Comparison of ENCODE assay signal across 18 cellular contexts in genomic region chr17:63984206-63984605, GRCh38. TPM values are rescaled to one million over a fixed set of nuclear protein-coding genes. Genes with fewer than 3 reads are reported as not detected.
A peak's percentile ranks its signal among the peaks of the same experiment; 100 is the strongest.
DNase-seq lines count a peak whose midpoint lies in the region; ATAC-seq and TF ChIP-seq lines count a peak whose summit lies in the region.
"Had no signal": no experiment of that assay in that cellular context is flagged by ENCODE, and none has a peak within 500 bp of the region (broad histone marks: within the 10 kb centered on the region; RNA-seq: fewer than 3 reads in every experiment).

No MANE protein-coding gene starts in this region.

- no peaks in the 10 kb centered on the region for H3K36me3 ChIP-seq in lung (ENCODE audit: control insufficient read depth in 2 of 2, insufficient read depth in 2 of 2, low read length in 2 of 2)
- H3K36me3 ChIP-seq in urinary bladder (ENCODE audit: insufficient read depth): no peaks in the 10 kb centered on the region

- no peak for ATAC-seq in lung (ENCODE audit: insufficient read depth, low FRiP score)
- ATAC-seq in activated naive CD4-positive, alpha-beta T cell treated with anti-CD3 and anti-CD28 coated beads, Interleukin-2, amount 50 U/mL, for 72 hours: no peak
- ATAC-seq in HG02588 (IDR thresholded peaks at IDR 0.05; ENCODE audit: unreplicated experiment): no peak
- ATAC-seq: Panc1 had no signal

- TF ChIP-seq CTCF in chondrocyte (IDR thresholded peaks at IDR 0.05) (no peak), lung (IDR thresholded peaks at IDR 0.05; ENCODE audit: control extremely low read depth, extremely low read depth) (no peak)

- peak overlapping the region; percentile 19 for H3K27ac Mint-ChIP-seq in chondrocyte (ENCODE audit: unreplicated experiment)
- H3K27ac Mint-ChIP-seq in activated naive CD4-positive, alpha-beta T cell treated with anti-CD3 and anti-CD28 coated beads, Interleukin-2, amount 50 U/mL, for 72 hours: no peak overlapping the region
- H3K27ac Mint-ChIP-seq: progenitor cell of endocrine pancreas had no signal

- no peaks in the 10 kb centered on the region for H3K9me3 ChIP-seq in lung (ENCODE audit: control insufficient read depth in 2 of 2, insufficient read depth in 1 of 2, low read length in 1 of 2)

- peak overlapping the region; percentile 23 to 27 for H3K27ac ChIP-seq in lung (ENCODE audit: low read depth in 1 of 2, low read length in 1 of 2)
- H3K27ac ChIP-seq in urinary bladder (ENCODE audit: low read depth): peak overlapping the region; percentile 4
- H3K27ac ChIP-seq: 22Rv1 had no signal

- H3K36me3 Mint-ChIP-seq in chondrocyte (ENCODE audit: low read depth): peaks cover 4% of the 10 kb centered on the region
- peaks cover 6 to 15% of the 10 kb centered on the region in 2 donors for H3K36me3 Mint-ChIP-seq in activated naive CD4-positive, alpha-beta T cell treated with anti-CD3 and anti-CD28 coated beads, Interleukin-2, amount 50 U/mL, for 72 hours
- H3K36me3 Mint-ChIP-seq: activated CD4-positive, alpha-beta memory T cell treated with anti-CD3 and anti-CD28 coated beads for 36 hours had no signal

- H3K27me3 Mint-ChIP-seq in chondrocyte (ENCODE audit: low read depth): peaks cover 2% of the 10 kb centered on the region
- H3K27me3 Mint-ChIP-seq: activated CD4-positive, alpha-beta memory T cell treated with anti-CD3 and anti-CD28 coated beads for 36 hours had no signal

- H3K4me3 Mint-ChIP-seq in chondrocyte (ENCODE audit: unreplicated experiment): no peak overlapping the region
- H3K4me3 Mint-ChIP-seq: activated CD4-positive, alpha-beta memory T cell treated with anti-CD3 and anti-CD28 coated beads for 36 hours had no signal

- H3K9me3 Mint-ChIP-seq in chondrocyte (ENCODE audit: low read depth): peaks cover 11% of the 10 kb centered on the region
- H3K9me3 Mint-ChIP-seq in activated naive CD4-positive, alpha-beta T cell treated with anti-CD3 and anti-CD28 coated beads, Interleukin-2, amount 50 U/mL, for 72 hours: peaks cover 9 to 12% of the 10 kb centered on the region in 2 donors

- no peaks in the 10 kb centered on the region for H3K27me3 ChIP-seq in lung (ENCODE audit: control insufficient read depth, insufficient read depth)

- peaks cover 35% of the 10 kb centered on the region for H3K4me1 Mint-ChIP-seq in chondrocyte (ENCODE audit: low read depth)

- DNase-seq in DMS 273 (lab: John Stamatoyannopoulos, UW; ENCODE audit: unreplicated experiment) (peak; percentile 58), DMS 273 treated with DMSO at 0.1 percent for 48 hours (lab: John Stamatoyannopoulos, UW) (no peak), chondrocyte (ENCODE audit: low spot score) (no peak), lung (ENCODE audit: low spot score) (no peak), occipital lobe (lab: John Stamatoyannopoulos, UW) (no peak)
- no peak for DNase-seq in activated naive CD4-positive, alpha-beta T cell treated with anti-CD3 and anti-CD28 coated beads, Interleukin-2, amount 50 U/mL, for 72 hours (ENCODE audit: low spot score in 2 of 2)
- DNase-seq: activated CD4-positive, alpha-beta memory T cell treated with anti-CD3 and anti-CD28 coated beads for 36 hours; activated effector memory CD4-positive, alpha-beta T cell treated with anti-CD3 and anti-CD28 coated beads, Interleukin-2, amount 50 U/mL, for 16 hours; NCI-H1694 treated with DMSO at 0.1 percent for 48 hours; NCI-H524; stimulated activated CD4-positive, alpha-beta T cell treated with anti-CD3 and anti-CD28 coated beads, Interleukin-4, amount 100 ng/mL, for 1 hour; stimulated activated naive CD4-positive, alpha-beta T cell; T-helper 9 cell had no signal

- no peak overlapping the region for H3K4me3 ChIP-seq in lung
- H3K4me3 ChIP-seq in urinary bladder (ENCODE audit: low read depth, low read length): no peak overlapping the region

- H3K4me1 ChIP-seq in lung (ENCODE audit: control insufficient read depth in 2 of 2, insufficient read depth in 2 of 2, low read length in 2 of 2): peaks cover 0 to 27% of the 10 kb centered on the region in 2 donors
- no peaks in the 10 kb centered on the region for H3K4me1 ChIP-seq in urinary bladder (ENCODE audit: insufficient read depth)

- WGBS in lung, 2 donors: 41 to 64% methylated on average over 5 of the region's 5 CpGs
- WGBS in urinary bladder: 68% methylated on average over 5 of the region's 5 CpGs

RNA-seq across cellular contexts. Expression of gene SCN4A, which starts 11.5 kb away (rescaled TPM):
- total RNA-seq in chondrocyte: not detected in 3 replicates
- total RNA-seq in lung: under 1 TPM; 0.31 to 0.49 TPM
- polyA plus RNA-seq in lung: under 1 TPM; 0.11 to 0.12 TPM
- 1.6 TPM for total RNA-seq in urinary bladder
- 0.65 TPM for polyA plus RNA-seq in urinary bladder
- under 1 TPM in 1 of 2 donors, not detected in 1; 0.10 TPM for total RNA-seq in activated naive CD4-positive, alpha-beta T cell treated with anti-CD3 and anti-CD28 coated beads, Interleukin-2, amount 50 U/mL, for 72 hours
- total RNA-seq in occipital lobe: not detected

RNA-seq across cellular contexts. Expression of gene PRR29, which starts 13.9 kb away (rescaled TPM):
- total RNA-seq in chondrocyte (0.28 to 0.35 TPM in 2 of 3 replicates, not detected in the other), lung (10 to 100 TPM in 1 of 2 donors, 1 to 10 TPM in 1; 8.8 to 36.8 TPM), urinary bladder (0.42 TPM), occipital lobe (0.78 TPM)
- polyA plus RNA-seq in lung (1 to 10 TPM; 8.0 to 9.3 TPM), urinary bladder (0.34 TPM)
- total RNA-seq in activated naive CD4-positive, alpha-beta T cell treated with anti-CD3 and anti-CD28 coated beads, Interleukin-2, amount 50 U/mL, for 72 hours: 1 to 10 TPM in 1 of 2 donors, under 1 TPM in 1; 0.86 to 1.8 TPM

RNA-seq across cellular contexts. Expression of gene ICAM2, which starts 36.2 kb away (rescaled TPM):
- total RNA-seq in chondrocyte (not detected in 3 replicates), lung (10 to 100 TPM; 58.7 to 60.3 TPM), urinary bladder (29.0 TPM), occipital lobe (8.4 TPM)
- polyA plus RNA-seq in lung (10 to 100 TPM; 64.1 to 77.7 TPM), urinary bladder (38.3 TPM)
- 10 to 100 TPM; 21.9 to 45.2 TPM for total RNA-seq in activated naive CD4-positive, alpha-beta T cell treated with anti-CD3 and anti-CD28 coated beads, Interleukin-2, amount 50 U/mL, for 72 hours

RNA-seq across cellular contexts. Expression of gene CD79B, which starts 52.1 kb away (rescaled TPM):
- total RNA-seq in chondrocyte (not detected in 3 replicates), lung (1 to 10 TPM; 4.4 to 5.6 TPM), urinary bladder (1.3 TPM), occipital lobe (not detected)
- polyA plus RNA-seq in lung (1 to 10 TPM; 1.8 to 8.7 TPM), urinary bladder (7.2 TPM)
- 10 to 100 TPM; 28.7 to 52.6 TPM for total RNA-seq in activated naive CD4-positive, alpha-beta T cell treated with anti-CD3 and anti-CD28 coated beads, Interleukin-2, amount 50 U/mL, for 72 hours
- total RNA-seq: progenitor cell of endocrine pancreas had no signal
